ENCODE assay signal across 13 cellular contexts in the genomic region with DNA sequence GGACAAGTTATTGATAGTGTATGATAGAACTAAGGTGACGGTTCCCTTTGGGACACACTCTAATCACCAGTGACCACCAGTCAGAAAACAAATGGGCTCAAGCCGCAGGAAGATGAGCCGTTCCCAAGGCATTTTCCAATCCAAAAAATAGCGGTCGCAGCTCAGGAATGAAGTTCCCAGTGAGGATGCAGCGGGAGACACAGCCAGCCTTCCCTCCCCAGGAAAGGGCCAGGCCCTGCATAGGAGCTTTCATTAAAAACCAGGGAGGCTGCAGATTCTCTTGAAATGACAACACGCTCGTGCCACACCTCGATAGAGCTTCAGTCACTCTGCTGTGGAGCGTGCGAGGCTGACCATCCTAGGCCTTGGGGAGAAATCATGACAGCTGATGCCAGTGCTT.
DNase-seq lines count a peak whose midpoint lies in the region; ATAC-seq and TF ChIP-seq lines count a peak whose summit lies in the region.
"Had no signal": no experiment of that assay in that cellular context is flagged by ENCODE, and none has a peak within 500 bp of the region (broad histone marks: within the 10 kb centered on the region; RNA-seq: fewer than 3 reads in every experiment).

No MANE protein-coding gene starts in this region.

- H3K4me3 ChIP-seq in heart right ventricle (peak overlapping the region in 4 of 10 donors; percentile 30 to 66 (median 64)), mucosa of rectum (ENCODE audit: low read length in 2 of 2) (peak overlapping the region in 1 of 2 donors; percentile 50), vagina (peak overlapping the region; percentile 15 to 20), SJCRH30 (no peak overlapping the region)

- no peak for TF ChIP-seq POLR2A in vagina (IDR thresholded peaks at IDR 0.05)

- H3K36me3 ChIP-seq in heart right ventricle (peaks cover 0 to 5% (median 0%) of the 10 kb centered on the region in 9 donors), mucosa of rectum (ENCODE audit: control insufficient read depth in 2 of 2, insufficient read depth in 2 of 2, low read length in 2 of 2) (no peaks in the 10 kb centered on the region), vagina (no peaks in the 10 kb centered on the region), SJCRH30 (no peaks in the 10 kb centered on the region)

- no peak for DNase-seq in heart right ventricle
- DNase-seq in left ventricle myocardium superior = no peak
- peak; percentile 42 for DNase-seq in cerebellar cortex (ENCODE audit: low spot score)
- no peak for DNase-seq in vagina (ENCODE audit: extremely low spot score in 2 of 2)
- no peak for DNase-seq in SJCRH30
- DNase-seq in A172 (ENCODE audit: low spot score) = no peak
- DNase-seq: activated naive CD4-positive, alpha-beta T cell treated with Interleukin-2 at 50 U/mL for 16 hours; mesendoderm; NCI-H524; stimulated activated CD4-positive, alpha-beta T cell treated with anti-CD3 and anti-CD28 coated beads, Interleukin-2, amount 100 ng/mL, for 48 hours; T1000 had no signal

- TF ChIP-seq CTCF in heart right ventricle (IDR thresholded peaks at IDR 0.05) = no peak
- no peak for TF ChIP-seq CTCF in vagina (IDR thresholded peaks at IDR 0.05)

- peaks cover 11 to 78% (median 53%) of the 10 kb centered on the region in 9 donors for H3K4me1 ChIP-seq in heart right ventricle
- peaks cover 34 to 39% of the 10 kb centered on the region in 2 donors for H3K4me1 ChIP-seq in mucosa of rectum (ENCODE audit: control insufficient read depth in 2 of 2, insufficient read depth in 2 of 2, low read length in 2 of 2)
- H3K4me1 ChIP-seq in vagina = peaks cover 75% of the 10 kb centered on the region
- peaks cover 4% of the 10 kb centered on the region; the same call in 1 of the 2 replicates for H3K4me1 ChIP-seq in SJCRH30

- intact Hi-C loops in heart right ventricle (cut with DNase I) = loop anchor here in 1 of 10 donors (5.0 kb wide), 1 partner anchor 45 kb away; no protein-coding TSS in a partner anchor
- intact Hi-C loops in left ventricle myocardium superior (cut with micrococcal nuclease) = no loop called here
- intact Hi-C loops in vagina (cut with DNase I) = no loop called here

- ATAC-seq in heart right ventricle (no peak), left ventricle myocardium superior (no peak), HG03378 (IDR thresholded peaks at IDR 0.05; ENCODE audit: unreplicated experiment) (no peak)

- peak overlapping the region in 1 of 2 donors; percentile 56 for H3K9ac ChIP-seq in mucosa of rectum (ENCODE audit: low read depth in 1 of 2, low read length in 2 of 2)

- no peaks in the 10 kb centered on the region for H3K9me3 ChIP-seq in heart right ventricle
- H3K9me3 ChIP-seq in mucosa of rectum (ENCODE audit: control insufficient read depth in 2 of 2, low read length in 2 of 2) = no peaks in the 10 kb centered on the region
- H3K9me3 ChIP-seq in vagina = no peaks in the 10 kb centered on the region
- no peaks in the 10 kb centered on the region for H3K9me3 ChIP-seq in SJCRH30 (replicated peaks)

- WGBS in heart right ventricle, 2 donors = 63 to 75% methylated on average over 11 of the region's 11 CpGs

- H3K27ac ChIP-seq in heart right ventricle (peak overlapping the region in 9 of 10 donors; percentile 91 to 100 (median 96)), mucosa of rectum (ENCODE audit: low read depth in 2 of 2, low read length in 2 of 2) (peak overlapping the region; percentile 7 to 61), vagina (peak overlapping the region; percentile 100), SJCRH30 (no peak overlapping the region)

- H3K27me3 ChIP-seq in heart right ventricle = no peaks in the 10 kb centered on the region
- no peaks in the 10 kb centered on the region for H3K27me3 ChIP-seq in mucosa of rectum (ENCODE audit: control insufficient read depth in 2 of 2, insufficient read depth in 2 of 2, low read length in 2 of 2)
- H3K27me3 ChIP-seq in vagina = no peaks in the 10 kb centered on the region
- H3K27me3 ChIP-seq in SJCRH30 = no peaks in the 10 kb centered on the region
